In genomic region chr12:4947297-4947696, GRCh38 we compare ENCODE assay signal across 24 cellular contexts. TPM values are rescaled to one million over a fixed set of nuclear protein-coding genes. Genes with fewer than 3 reads are reported as not detected.
DNase-seq lines count a peak whose midpoint lies in the region; ATAC-seq, FAIRE-seq and TF ChIP-seq lines count a peak whose summit lies in the region.
"Had no signal": no experiment of that assay in that cellular context is flagged by ENCODE, and none has a peak within 500 bp of the region (broad histone marks: within the 10 kb centered on the region; RNA-seq: fewer than 3 reads in every experiment).

No MANE protein-coding gene starts in this region.

- H3K4me1 Mint-ChIP-seq in neural progenitor cell, result peaks cover 24% of the 10 kb centered on the region
- H3K4me1 Mint-ChIP-seq in osteocyte (ENCODE audit: unreplicated experiment), result no peaks in the 10 kb centered on the region
- H3K4me1 Mint-ChIP-seq: CD4-positive, alpha-beta memory T cell had no signal

- no peak overlapping the region for H3K9ac ChIP-seq in neural progenitor cell
- H3K9ac ChIP-seq: GM23248 had no signal

- peaks cover 23% of the 10 kb centered on the region for H3K27me3 ChIP-seq in neural progenitor cell

- DNase-seq in D721Med (ENCODE audit: insufficient read length, low spot score), result peak; percentile 28
- DNase-seq in NCI-H82 (lab: John Stamatoyannopoulos, UW), result peak; percentile 82
- DNase-seq in ecto neural progenitor cell (ENCODE audit: low spot score), result peak; percentile 71
- DNase-seq in neural progenitor cell (ENCODE audit: low spot score), result peak; percentile 69
- DNase-seq in Ammon's horn (ENCODE audit: low spot score), result no peak
- no peak for DNase-seq in osteocyte (ENCODE audit: extremely low spot score, unreplicated experiment)
- DNase-seq in GM19238 (ENCODE audit: insufficient read length, low spot score), result no peak
- DNase-seq: 8988T; ACHN; AML-193; Calu3; CD4-positive, alpha-beta memory T cell; COR-L47; DMS153; EL; GDM1; GM23248; H9 had no signal

- H3K36me3 ChIP-seq in neural progenitor cell, result no peaks in the 10 kb centered on the region

- no peaks in the 10 kb centered on the region for H3K9me3 ChIP-seq in neural progenitor cell (ENCODE audit: low read depth)
- H3K9me3 ChIP-seq: A549 had no signal

- H3K9me3 Mint-ChIP-seq in neural progenitor cell (no peaks in the 10 kb centered on the region), osteocyte (ENCODE audit: unreplicated experiment) (no peaks in the 10 kb centered on the region)
- H3K9me3 Mint-ChIP-seq: CD4-positive, alpha-beta memory T cell; H9 had no signal

- FAIRE-seq in D721Med (lab: Jason Lieb, UNC), result no peak
- FAIRE-seq: A549, GM12878, GM18507, GM19239 had no signal

- H3K4me3 Mint-ChIP-seq in neural progenitor cell (peak overlapping the region; percentile 51), osteocyte (ENCODE audit: unreplicated experiment) (no peak overlapping the region)
- H3K4me3 Mint-ChIP-seq: CD4-positive, alpha-beta memory T cell; H9 had no signal

- H3K79me2 ChIP-seq in neural progenitor cell (ENCODE audit: low read depth), result no peaks in the 10 kb centered on the region

- H2AFZ ChIP-seq in neural progenitor cell (replicated peaks), result no peak overlapping the region
- H2AFZ ChIP-seq: GM23248 had no signal

- peak overlapping the region; percentile 55 for H3K4me2 ChIP-seq in neural progenitor cell
- H3K4me2 ChIP-seq: A549 had no signal

- no peak overlapping the region for H3K4me3 ChIP-seq in neural progenitor cell
- H3K4me3 ChIP-seq: A549, GM12878, GM23248 had no signal

- H3K27me3 Mint-ChIP-seq in neural progenitor cell (ENCODE audit: insufficient read depth, low read depth), result peaks cover 12% of the 10 kb centered on the region
- H3K27me3 Mint-ChIP-seq in osteocyte (ENCODE audit: unreplicated experiment), result peaks cover 18% of the 10 kb centered on the region

- H4K20me1 ChIP-seq in neural progenitor cell (ENCODE audit: low read depth), result peaks cover 8% of the 10 kb centered on the region

- H3F3A ChIP-seq in neural progenitor cell (ENCODE audit: low read depth), result peaks cover 16% of the 10 kb centered on the region

- no peak for ATAC-seq in HG03460 (IDR thresholded peaks at IDR 0.05; ENCODE audit: unreplicated experiment)
- ATAC-seq: A549, GM12878, HCT116 had no signal

- H3K4me1 ChIP-seq in neural progenitor cell, result peaks cover 16% of the 10 kb centered on the region
- H3K4me1 ChIP-seq: A549 had no signal

- H3K36me3 Mint-ChIP-seq in neural progenitor cell (no peaks in the 10 kb centered on the region), osteocyte (ENCODE audit: unreplicated experiment) (no peaks in the 10 kb centered on the region)
- H3K36me3 Mint-ChIP-seq: CD4-positive, alpha-beta memory T cell had no signal

- H3K27ac Mint-ChIP-seq in neural progenitor cell (peak overlapping the region; percentile 11), osteocyte (ENCODE audit: unreplicated experiment) (no peak overlapping the region)
- H3K27ac Mint-ChIP-seq: CD4-positive, alpha-beta memory T cell; H9 had no signal

- peak overlapping the region; percentile 61 for H3K27ac ChIP-seq in neural progenitor cell
- H3K27ac ChIP-seq: A549, GM23248 had no signal

- TF ChIP-seq CTCF in D721Med (IDR thresholded peaks at IDR 0.05; ENCODE audit: insufficient read depth, missing control alignments), result no peak
- TF ChIP-seq CTCF in neural progenitor cell (IDR thresholded peaks at IDR 0.05), result no peak
- no peak for TF ChIP-seq CTCF in osteocyte (IDR thresholded peaks at IDR 0.05)

RNA-seq across cellular contexts. Expression of gene KCNA1, which starts 37.6 kb away (rescaled TPM):
- total RNA-seq in neural progenitor cell (ENCODE audit: low replicate concordance) (1.4 and 3.1 TPM in 2 replicates), osteocyte (0.31 and 0.40 TPM in 2 replicates)
- total RNA-seq: Calu3; CD4-positive, alpha-beta memory T cell; GM23248 had no signal

Comparison
In these comparisons a context has a peak if more than half of its experiments do, and no peak if none do; other contexts are left out.
1. DNase-seq: peak in D721Med (single experiment), NCI-H82 (single experiment), ecto neural progenitor cell (single experiment) and neural progenitor cell (single experiment); none in Ammon's horn (single experiment), osteocyte (single experiment) and GM19238 (single experiment).